ENCODE assay signal across 33 cellular contexts in genomic region chr20:30499123-30499522, GRCh38.
"Had no signal": no experiment of that assay in that cellular context is flagged by ENCODE, and none has a peak within 500 bp of the region (broad histone marks: within the 10 kb centered on the region; RNA-seq: fewer than 3 reads in every experiment).

No MANE protein-coding gene starts in this region.

- H3K4me3 Mint-ChIP-seq: activated CD4-positive, alpha-beta memory T cell treated with anti-CD3 and anti-CD28 coated beads for 36 hours; activated CD4-positive, alpha-beta T cell treated with anti-CD3 and anti-CD28 coated beads, Interleukin-2, amount 10 ng/mL, durations not matched to agents 24 days and 14 days; activated naive CD4-positive, alpha-beta T cell treated with anti-CD3 and anti-CD28 coated beads for 36 hours; activated naive CD8-positive, alpha-beta T cell treated with anti-CD3 and anti-CD28 coated beads for 36 hours; activated T-helper 1 cell treated with anti-CD3 and anti-CD28 coated beads, Interleukin-12 subunit alpha, Interleukin-12 subunit beta, Interleukin-2, Interleukin-4 antibody, amounts not matched to agents 30 ng/mL and 10 ng/mL and 1 ng/mL, durations not matched to agents 14 hours and 24 hours and 36 hours; brain; nephron progenitor cell; stimulated activated naive B cell treated with anti-CD40 and anti-IgM and Interleukin-4, amounts not matched to agents 10 μg/mL and 1 μg/mL and 100 μg/mL, for 72 hours; T-helper 17 cell had no signal

- H3K27me3 Mint-ChIP-seq: activated CD4-positive, alpha-beta memory T cell treated with anti-CD3 and anti-CD28 coated beads for 36 hours; activated CD4-positive, alpha-beta T cell treated with anti-CD3 and anti-CD28 coated beads, Interleukin-2, amount 10 ng/mL, durations not matched to agents 24 days and 14 days; brain; stimulated activated naive B cell treated with anti-CD40 and anti-IgM and Interleukin-4, amounts not matched to agents 10 μg/mL and 1 μg/mL and 100 μg/mL, for 72 hours; T-helper 17 cell had no signal

- H3K27ac Mint-ChIP-seq: activated CD4-positive, alpha-beta memory T cell treated with anti-CD3 and anti-CD28 coated beads for 36 hours; activated CD4-positive, alpha-beta T cell treated with anti-CD3 and anti-CD28 coated beads, Interleukin-2, amount 10 ng/mL, durations not matched to agents 24 days and 14 days; activated naive CD4-positive, alpha-beta T cell treated with anti-CD3 and anti-CD28 coated beads for 36 hours; activated naive CD8-positive, alpha-beta T cell treated with anti-CD3 and anti-CD28 coated beads for 36 hours; activated T-helper 1 cell treated with anti-CD3 and anti-CD28 coated beads, Interleukin-12 subunit alpha, Interleukin-12 subunit beta, Interleukin-2, Interleukin-4 antibody, amounts not matched to agents 30 ng/mL and 10 ng/mL and 1 ng/mL, durations not matched to agents 14 hours and 24 hours and 36 hours; brain; nephron progenitor cell; stimulated activated naive B cell treated with anti-CD40 and anti-IgM and Interleukin-4, amounts not matched to agents 10 μg/mL and 1 μg/mL and 100 μg/mL, for 72 hours; T-helper 17 cell had no signal

- H3K36me3 Mint-ChIP-seq: activated CD4-positive, alpha-beta memory T cell treated with anti-CD3 and anti-CD28 coated beads for 36 hours; activated naive CD8-positive, alpha-beta T cell treated with anti-CD3 and anti-CD28 coated beads for 36 hours; brain; stimulated activated naive B cell treated with anti-CD40 and anti-IgM and Interleukin-4, amounts not matched to agents 10 μg/mL and 1 μg/mL and 100 μg/mL, for 72 hours had no signal

- H3K4me1 ChIP-seq: adrenal gland, ascending aorta, gastrocnemius medialis, psoas muscle, thyroid gland, upper lobe of right lung had no signal

- H3K4me1 Mint-ChIP-seq: activated naive CD8-positive, alpha-beta T cell treated with anti-CD3 and anti-CD28 coated beads for 36 hours; brain; nephron progenitor cell; stimulated activated naive B cell treated with anti-CD40 and anti-IgM and Interleukin-4, amounts not matched to agents 10 μg/mL and 1 μg/mL and 100 μg/mL, for 72 hours; T-helper 17 cell had no signal

- DNase-seq: activated CD4-positive, alpha-beta memory T cell treated with anti-CD3 and anti-CD28 coated beads for 36 hours; activated CD4-positive, alpha-beta T cell treated with anti-CD3 and anti-CD28 coated beads, Interleukin-2, amount 10 ng/mL, durations not matched to agents 24 days and 14 days; activated CD8-positive, alpha-beta memory T cell treated with anti-CD3 and anti-CD28 coated beads, Interleukin-2, amount 50 U/mL, for 4 hours; activated effector memory CD4-positive, alpha-beta T cell treated with anti-CD3 and anti-CD28 coated beads, Interleukin-2, amount 50 U/mL, for 16 hours; activated naive CD4-positive, alpha-beta T cell treated with anti-CD3 and anti-CD28 coated beads for 36 hours; activated naive CD8-positive, alpha-beta T cell treated with anti-CD3 and anti-CD28 coated beads for 36 hours; activated T-cell treated with anti-CD3 and anti-CD28 coated beads, Interleukin-2, amount 50 U/mL, for 1 hour; adrenal gland; dorsolateral prefrontal cortex; effector memory CD4-positive, alpha-beta T cell; erythroblast; gastrocnemius medialis; glutamatergic neuron; left ventricle myocardium inferior; nephron progenitor cell; ovary; psoas muscle; stimulated activated CD4-positive, alpha-beta T cell treated with anti-CD3 and anti-CD28 coated beads, Interleukin-1b, Interleukin-23, amount 100 ng/mL, for 48 hours; stimulated activated naive B cell treated with anti-CD40 and anti-IgM and Interleukin-4, amounts not matched to agents 10 μg/mL and 1 μg/mL and 100 μg/mL, for 72 hours; stomach; T-helper 17 cell; T1000; thyroid gland; upper lobe of right lung; WERI-Rb-1 had no signal

- H3K4me3 ChIP-seq: adrenal gland, ascending aorta, coronary artery, gastrocnemius medialis, hepatocyte, left ventricle myocardium inferior, ovary, psoas muscle, smooth muscle cell, stomach, thyroid gland, upper lobe of right lung had no signal

- H3K36me3 ChIP-seq: adrenal gland, ascending aorta, gastrocnemius medialis, left ventricle myocardium inferior, ovary, stomach, thyroid gland, upper lobe of right lung, WERI-Rb-1 had no signal

- H3K27ac ChIP-seq: adrenal gland, ascending aorta, coronary artery, dorsolateral prefrontal cortex, gastrocnemius medialis, hepatocyte, left ventricle myocardium inferior, ovary, psoas muscle, stomach, thyroid gland, upper lobe of right lung, WERI-Rb-1 had no signal

- H3K9me3 Mint-ChIP-seq: activated CD4-positive, alpha-beta memory T cell treated with anti-CD3 and anti-CD28 coated beads for 36 hours; activated naive CD4-positive, alpha-beta T cell treated with anti-CD3 and anti-CD28 coated beads for 36 hours; stimulated activated naive B cell treated with anti-CD40 and anti-IgM and Interleukin-4, amounts not matched to agents 10 μg/mL and 1 μg/mL and 100 μg/mL, for 72 hours had no signal

- FAIRE-seq: islet of Langerhans had no signal

- H2AFZ ChIP-seq: hepatocyte had no signal

- H3K27me3 ChIP-seq: adrenal gland, ascending aorta, hepatocyte, ovary, thyroid gland, upper lobe of right lung had no signal

- H3K4me2 ChIP-seq: hepatocyte, smooth muscle cell had no signal

- H3K79me2 ChIP-seq: hepatocyte had no signal

- H3K9me3 ChIP-seq: adrenal gland, ascending aorta, gastrocnemius medialis, left ventricle myocardium inferior, ovary, psoas muscle, thyroid gland, upper lobe of right lung had no signal

- ATAC-seq: activated CD4-positive, CD25-positive, alpha-beta regulatory T cell treated with anti-CD3 and anti-CD28 coated beads, Interleukin-2, amount 50 U/mL, for 24 hours; gastrocnemius medialis; psoas muscle; stimulated activated naive B cell treated with anti-CD40 and anti-IgM and Interleukin-4, amounts not matched to agents 10 μg/mL and 1 μg/mL and 100 μg/mL, for 72 hours; T-helper 17 cell; upper lobe of right lung had no signal
